Comparison of ENCODE assay signal across 8 cellular contexts in genomic region chr20:44092551-44093248, GRCh38.
DNase-seq lines count a peak whose midpoint lies in the region; ATAC-seq and TF ChIP-seq lines count a peak whose summit lies in the region.

No MANE protein-coding gene starts in this region.

- no peak for TF ChIP-seq POLR2A in breast epithelium (IDR thresholded peaks at IDR 0.05)

- H3K4me3 Mint-ChIP-seq in MCF 10A (ENCODE audit: unreplicated experiment), result no peak overlapping the region
- no peak overlapping the region for H3K4me3 Mint-ChIP-seq in activated CD8-positive, alpha-beta T cell treated with anti-CD3 and anti-CD28 coated beads, Interleukin-2, amount 10 ng/mL, durations not matched to agents 7 days and 5 days

- CTCF ChIA-PET in MCF 10A (lab: Yijun Ruan, JAX), result interaction anchor here (0.6 to 16.2 kb wide), 13 partner anchors 8 to 647 kb away, joined by 3 to 521 read pairs (median 4); no protein-coding TSS in a partner anchor
- CTCF ChIA-PET in activated CD8-positive, alpha-beta T cell treated with anti-CD3 and anti-CD28 coated beads, Interleukin-2, amount 10 ng/mL, durations not matched to agents 7 days and 5 days (lab: Charles Lee), result interaction anchor here (0.9 to 1.8 kb wide), 6 partner anchors 16 to 554 kb away, joined by 3 to 7 read pairs (median 4); no protein-coding TSS in a partner anchor

- peaks cover 16% of the 10 kb centered on the region for H3K4me1 Mint-ChIP-seq in MCF 10A (ENCODE audit: insufficient read depth, unreplicated experiment)
- peaks cover 9% of the 10 kb centered on the region for H3K4me1 Mint-ChIP-seq in activated CD8-positive, alpha-beta T cell treated with anti-CD3 and anti-CD28 coated beads, Interleukin-2, amount 10 ng/mL, durations not matched to agents 7 days and 5 days (ENCODE audit: low read depth)

- no peaks in the 10 kb centered on the region for H3K36me3 ChIP-seq in breast epithelium

- no peaks in the 10 kb centered on the region for H3K27me3 Mint-ChIP-seq in MCF 10A (ENCODE audit: insufficient read depth, unreplicated experiment)
- H3K27me3 Mint-ChIP-seq in activated CD8-positive, alpha-beta T cell treated with anti-CD3 and anti-CD28 coated beads, Interleukin-2, amount 10 ng/mL, durations not matched to agents 7 days and 5 days (ENCODE audit: low read depth), result peaks cover 25% of the 10 kb centered on the region

- no peaks in the 10 kb centered on the region for H3K9me3 Mint-ChIP-seq in MCF 10A (ENCODE audit: unreplicated experiment)
- no peaks in the 10 kb centered on the region for H3K9me3 Mint-ChIP-seq in activated CD8-positive, alpha-beta T cell treated with anti-CD3 and anti-CD28 coated beads, Interleukin-2, amount 10 ng/mL, durations not matched to agents 7 days and 5 days (ENCODE audit: insufficient read depth)

- DNase-seq in MCF 10A (ENCODE audit: unreplicated experiment) (peak; percentile 61), breast epithelium (ENCODE audit: low spot score in 2 of 2) (no peak), NCI-H1105 treated with DMSO at 0.1 percent for 48 hours (lab: John Stamatoyannopoulos, UW) (peak; percentile 55), kidney tubule cell (ENCODE audit: low spot score) (peak; percentile 45), activated gamma-delta T cell (lab: John Stamatoyannopoulos, UW) (no peak), middle frontal gyrus (ENCODE audit: extremely low spot score, low spot score) (no peak)
- peak; percentile 60 for DNase-seq in activated CD8-positive, alpha-beta T cell treated with anti-CD3 and anti-CD28 coated beads, Interleukin-2, amount 10 ng/mL, durations not matched to agents 7 days and 5 days

- H3K4me3 ChIP-seq in breast epithelium, result no peak overlapping the region

- no peaks in the 10 kb centered on the region for H3K27me3 ChIP-seq in breast epithelium

- BruUV-seq in MCF 10A (replicated peaks; lab: Mats Ljungman, UMichigan), result no TSS peak

- peak; percentile 52 for TF ChIP-seq CTCF in MCF 10A (IDR thresholded peaks at IDR 0.05; ENCODE audit: unreplicated experiment)
- TF ChIP-seq CTCF in breast epithelium (IDR thresholded peaks at IDR 0.05), result no peak

- no peak overlapping the region for H3K27ac Mint-ChIP-seq in MCF 10A (ENCODE audit: low read depth, unreplicated experiment)
- no peak overlapping the region for H3K27ac Mint-ChIP-seq in activated CD8-positive, alpha-beta T cell treated with anti-CD3 and anti-CD28 coated beads, Interleukin-2, amount 10 ng/mL, durations not matched to agents 7 days and 5 days

- no peak for ATAC-seq in activated CD8-positive, alpha-beta T cell treated with anti-CD3 and anti-CD28 coated beads, Interleukin-2, amount 10 ng/mL, durations not matched to agents 7 days and 5 days
- no peak for ATAC-seq in HG03521 (IDR thresholded peaks at IDR 0.05; ENCODE audit: unreplicated experiment)

- POLR2A ChIA-PET in MCF 10A (lab: Yijun Ruan, JAX), result interaction anchor here (0.6 to 1.1 kb wide), 4 partner anchors 85 to 349 kb away, joined by 3 to 4 read pairs (median 3); no protein-coding TSS in a partner anchor
- POLR2A ChIA-PET in activated CD8-positive, alpha-beta T cell treated with anti-CD3 and anti-CD28 coated beads, Interleukin-2, amount 10 ng/mL, durations not matched to agents 7 days and 5 days (lab: Charles Lee), result no interaction called here

- H3K36me3 Mint-ChIP-seq in MCF 10A (ENCODE audit: insufficient read depth, unreplicated experiment), result no peaks in the 10 kb centered on the region
- H3K36me3 Mint-ChIP-seq in activated CD8-positive, alpha-beta T cell treated with anti-CD3 and anti-CD28 coated beads, Interleukin-2, amount 10 ng/mL, durations not matched to agents 7 days and 5 days (ENCODE audit: low read depth), result no peaks in the 10 kb centered on the region

- H3K9me3 ChIP-seq in breast epithelium, result no peaks in the 10 kb centered on the region

- H3K4me1 ChIP-seq in breast epithelium, result no peaks in the 10 kb centered on the region

- intact Hi-C loops in MCF 10A (cut with micrococcal nuclease) (loop anchor here (1.0 kb wide), 1 partner anchor 643 kb away; no protein-coding TSS in a partner anchor), breast epithelium (cut with DNase I; ENCODE audit: low total_unique reads) (no loop called here)

- no peak overlapping the region for H3K27ac ChIP-seq in breast epithelium

Comparison
In these comparisons a context has a peak if more than half of its experiments do, and no peak if none do; other contexts are left out.
1. DNase-seq: peak in MCF 10A (single experiment), NCI-H1105 treated with DMSO at 0.1 percent for 48 hours (single experiment), activated CD8-positive, alpha-beta T cell treated with anti-CD3 and anti-CD28 coated beads, Interleukin-2, amount 10 ng/mL, durations not matched to agents 7 days and 5 days (single experiment) and kidney tubule cell (single experiment); none in breast epithelium (0 of 2), activated gamma-delta T cell (single experiment) and middle frontal gyrus (single experiment).